11 cellular contexts compared by ENCODE assay signal in the genomic region with DNA sequence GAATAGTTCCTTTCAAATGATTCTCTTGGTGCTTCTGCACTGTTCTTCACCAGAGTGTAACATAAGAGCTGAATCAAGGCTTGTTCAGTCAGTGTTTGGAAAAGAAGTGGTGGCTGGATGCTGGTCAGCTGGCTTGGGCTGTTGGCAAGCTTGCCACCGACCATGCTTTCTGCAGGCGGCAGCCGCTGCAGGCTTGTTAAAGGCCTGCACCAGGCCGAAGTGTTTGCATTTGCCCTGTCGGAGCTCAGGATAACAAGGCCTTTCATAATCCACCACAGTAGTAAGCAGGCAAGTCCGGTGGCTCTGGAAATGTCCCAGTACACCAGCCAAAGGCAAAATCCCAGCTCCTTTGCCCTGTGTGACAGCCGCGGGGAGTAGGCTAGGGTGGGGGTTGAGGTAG. TPM values are rescaled to one million over a fixed set of nuclear protein-coding genes. Genes with fewer than 3 reads are reported as not detected.
DNase-seq lines count a peak whose midpoint lies in the region; ATAC-seq and TF ChIP-seq lines count a peak whose summit lies in the region.
"Had no signal": no experiment of that assay in that cellular context is flagged by ENCODE, and none has a peak within 500 bp of the region (broad histone marks: within the 10 kb centered on the region; RNA-seq: fewer than 3 reads in every experiment).

No MANE protein-coding gene starts in this region.

- POLR2A ChIA-PET in activated CD8-positive, alpha-beta T cell treated with anti-CD3 and anti-CD28 coated beads for 36 hours (lab: Charles Lee) = interaction anchor here (1.1 kb wide), 1 partner anchor 79 kb away, joined by 3 read pairs; no protein-coding TSS in a partner anchor
- POLR2A ChIA-PET in OCI-LY7 (lab: Charles Lee) = no interaction called here

- peaks cover 13% of the 10 kb centered on the region; the same call in 1 of the 2 replicates for H4K20me1 ChIP-seq in OCI-LY7 (ENCODE audit: insufficient read depth, low read length)

- no peak overlapping the region for H3K4me3 ChIP-seq in heart right ventricle
- no peak overlapping the region for H3K4me3 ChIP-seq in gastrocnemius medialis
- no peak overlapping the region for H3K4me3 ChIP-seq in OCI-LY7 (ENCODE audit: low read depth, low read length, poor library complexity, severe bottlenecking)
- H3K4me3 ChIP-seq: SJSA1 had no signal

- H3K27ac Mint-ChIP-seq in activated CD8-positive, alpha-beta T cell treated with anti-CD3 and anti-CD28 coated beads for 36 hours = no peak overlapping the region
- H3K27ac Mint-ChIP-seq: activated naive CD8-positive, alpha-beta T cell treated with anti-CD3 and anti-CD28 coated beads, Interleukin-2, amount 10 ng/mL, durations not matched to agents 7 days and 5 days had no signal

- H3K27me3 ChIP-seq in heart right ventricle (no peaks in the 10 kb centered on the region), gastrocnemius medialis (no peaks in the 10 kb centered on the region)
- H3K27me3 ChIP-seq: SJSA1 had no signal

- in situ Hi-C loops in gastrocnemius medialis (cut with MboI; ENCODE audit: low sequenced_read_pairs in 4 of 4) = no loop called here

- TF ChIP-seq CTCF in heart right ventricle (IDR thresholded peaks at IDR 0.05) (no peak), gastrocnemius medialis (IDR thresholded peaks at IDR 0.05 in 4 of 5, conservative IDR thresholded peaks at IDR 0.05 in 1 of 5) (no peak), OCI-LY7 (conservative IDR thresholded peaks at IDR 0.05; ENCODE audit: low read length) (no peak)
- TF ChIP-seq CTCF in activated CD8-positive, alpha-beta T cell treated with anti-CD3 and anti-CD28 coated beads for 36 hours (IDR thresholded peaks at IDR 0.05) = no peak

- no peaks in the 10 kb centered on the region for H3K9me2 ChIP-seq in OCI-LY7 (ENCODE audit: insufficient read depth, low read length)

- H2AFZ ChIP-seq in OCI-LY7 (ENCODE audit: low read length) = no peak overlapping the region

- H3K4me1 ChIP-seq in heart right ventricle = peaks cover 22 to 100% (median 82%) of the 10 kb centered on the region in 9 donors
- peaks cover 44 to 60% of the 10 kb centered on the region in 2 donors for H3K4me1 ChIP-seq in gastrocnemius medialis
- H3K4me1 ChIP-seq in OCI-LY7 (ENCODE audit: insufficient read depth, low read length, poor library complexity, severe bottlenecking) = peaks cover 32% of the 10 kb centered on the region

- CTCF ChIA-PET in activated CD8-positive, alpha-beta T cell treated with anti-CD3 and anti-CD28 coated beads for 36 hours (lab: Charles Lee) = interaction anchor here (1.0 kb wide), 1 partner anchor 27 kb away, joined by 3 read pairs; a partner anchor contains a TSS
- CTCF ChIA-PET in OCI-LY7 (lab: Charles Lee; ENCODE audit: unreplicated experiment) = no interaction called here

- DNase-seq in heart right ventricle = peak; percentile 73 to 79
- DNase-seq in gastrocnemius medialis = peak; percentile 56 to 81
- DNase-seq in activated CD8-positive, alpha-beta T cell treated with anti-CD3 and anti-CD28 coated beads for 36 hours = no peak
- DNase-seq in SKM-1 treated with dmso at 0.1 percent for 144 hours (lab: John Stamatoyannopoulos, UW; ENCODE audit: unreplicated experiment) = no peak
- DNase-seq in OCI-LY7 (ENCODE audit: low spot score) = no peak
- DNase-seq: activated naive CD8-positive, alpha-beta T cell treated with anti-CD3 and anti-CD28 coated beads, Interleukin-2, amount 10 ng/mL, durations not matched to agents 7 days and 5 days; stimulated activated naive CD4-positive, alpha-beta T cell treated with Interleukin-2 at 50 U/mL for 16 hours had no signal

- H3K27me3 Mint-ChIP-seq in activated CD8-positive, alpha-beta T cell treated with anti-CD3 and anti-CD28 coated beads for 36 hours = no peaks in the 10 kb centered on the region
- H3K27me3 Mint-ChIP-seq: activated naive CD8-positive, alpha-beta T cell treated with anti-CD3 and anti-CD28 coated beads, Interleukin-2, amount 10 ng/mL, durations not matched to agents 7 days and 5 days had no signal

- no peak overlapping the region for H3K4me2 ChIP-seq in OCI-LY7 (ENCODE audit: low read length)

- intact Hi-C loops in heart right ventricle (cut with DNase I) = no loop called here
- intact Hi-C loops in gastrocnemius medialis (cut with DNase I; ENCODE audit: low total_unique reads) = loop anchor here (1.0 kb wide), 1 partner anchor 27 kb away; a partner anchor contains a TSS
- intact Hi-C loops in activated CD8-positive, alpha-beta T cell treated with anti-CD3 and anti-CD28 coated beads for 36 hours (cut with micrococcal nuclease) = no loop called here
- intact Hi-C loops in OCI-LY7 (cut with micrococcal nuclease; ENCODE audit: unreplicated experiment) = no loop called here

- peak overlapping the region in 9 of 10 donors; percentile 2 to 74 (median 54) for H3K27ac ChIP-seq in heart right ventricle
- peak overlapping the region; percentile 42 to 66 (median 56) for H3K27ac ChIP-seq in gastrocnemius medialis
- H3K27ac ChIP-seq in OCI-LY7 (ENCODE audit: low read depth, low read length, poor library complexity, severe bottlenecking) = no peak overlapping the region
- H3K27ac ChIP-seq: SJSA1 had no signal

- BruUV-seq in OCI-LY7 (replicated peaks; lab: Mats Ljungman, UMichigan) = no TSS peak

- 10 to 19% methylated on average over 8 of the region's 8 CpGs for WGBS in heart right ventricle, 2 donors

- no peaks in the 10 kb centered on the region for H3K9me3 Mint-ChIP-seq in activated CD8-positive, alpha-beta T cell treated with anti-CD3 and anti-CD28 coated beads for 36 hours
- H3K9me3 Mint-ChIP-seq: activated naive CD8-positive, alpha-beta T cell treated with anti-CD3 and anti-CD28 coated beads, Interleukin-2, amount 10 ng/mL, durations not matched to agents 7 days and 5 days had no signal

- no peaks in the 10 kb centered on the region for H3K9me3 ChIP-seq in heart right ventricle
- H3K9me3 ChIP-seq in gastrocnemius medialis = no peaks in the 10 kb centered on the region
- H3K9me3 ChIP-seq in OCI-LY7 (ENCODE audit: low read length) = 0 out of 2 replicates have a peak, but pooled peaks cover 5% of the 10 kb centered on the region
- H3K9me3 ChIP-seq: SJSA1 had no signal

- no peak for TF ChIP-seq POLR2A in gastrocnemius medialis (IDR thresholded peaks at IDR 0.05)

- ATAC-seq in GM18907 (IDR thresholded peaks at IDR 0.05; ENCODE audit: unreplicated experiment) (peak; percentile 18), SK-N-SH treated with all-trans-retinoic acid at 6 μM for 48 hours (peak; percentile 51; the same call in 2 of the 3 replicates), heart right ventricle (peak; percentile 89 to 96 (median 92)), gastrocnemius medialis (peak; percentile 96 to 97), HG03097 (IDR thresholded peaks at IDR 0.05; ENCODE audit: low FRiP score, unreplicated experiment) (no peak)
- no peak for ATAC-seq in activated CD8-positive, alpha-beta T cell treated with anti-CD3 and anti-CD28 coated beads for 36 hours

- no peaks in the 10 kb centered on the region for H3K36me3 ChIP-seq in heart right ventricle
- no peaks in the 10 kb centered on the region for H3K36me3 ChIP-seq in gastrocnemius medialis
- peaks cover 23% of the 10 kb centered on the region for H3K36me3 ChIP-seq in OCI-LY7 (ENCODE audit: insufficient read depth, low read length)
- H3K36me3 ChIP-seq: SJSA1 had no signal

- H3K36me3 Mint-ChIP-seq in activated CD8-positive, alpha-beta T cell treated with anti-CD3 and anti-CD28 coated beads for 36 hours (ENCODE audit: low read depth) = peaks cover 2% of the 10 kb centered on the region
- H3K36me3 Mint-ChIP-seq: activated naive CD8-positive, alpha-beta T cell treated with anti-CD3 and anti-CD28 coated beads, Interleukin-2, amount 10 ng/mL, durations not matched to agents 7 days and 5 days had no signal

- H3K4me3 Mint-ChIP-seq in activated CD8-positive, alpha-beta T cell treated with anti-CD3 and anti-CD28 coated beads for 36 hours = no peak overlapping the region
- H3K4me3 Mint-ChIP-seq: activated naive CD8-positive, alpha-beta T cell treated with anti-CD3 and anti-CD28 coated beads, Interleukin-2, amount 10 ng/mL, durations not matched to agents 7 days and 5 days had no signal

- H3K79me2 ChIP-seq in OCI-LY7 (ENCODE audit: insufficient read depth, low read depth, low read length) = peaks cover 98% of the 10 kb centered on the region

- peaks cover 4% of the 10 kb centered on the region for H3K4me1 Mint-ChIP-seq in activated CD8-positive, alpha-beta T cell treated with anti-CD3 and anti-CD28 coated beads for 36 hours (ENCODE audit: low read depth)

TF ChIP-seq in SK-N-SH treated with all-trans-retinoic acid at 6 μM for 48 hours, 23 proteins besides CTCF, POLR2A, EP300 and RAD21 (continues in another document):
- TF ChIP-seq, protein P1, sequence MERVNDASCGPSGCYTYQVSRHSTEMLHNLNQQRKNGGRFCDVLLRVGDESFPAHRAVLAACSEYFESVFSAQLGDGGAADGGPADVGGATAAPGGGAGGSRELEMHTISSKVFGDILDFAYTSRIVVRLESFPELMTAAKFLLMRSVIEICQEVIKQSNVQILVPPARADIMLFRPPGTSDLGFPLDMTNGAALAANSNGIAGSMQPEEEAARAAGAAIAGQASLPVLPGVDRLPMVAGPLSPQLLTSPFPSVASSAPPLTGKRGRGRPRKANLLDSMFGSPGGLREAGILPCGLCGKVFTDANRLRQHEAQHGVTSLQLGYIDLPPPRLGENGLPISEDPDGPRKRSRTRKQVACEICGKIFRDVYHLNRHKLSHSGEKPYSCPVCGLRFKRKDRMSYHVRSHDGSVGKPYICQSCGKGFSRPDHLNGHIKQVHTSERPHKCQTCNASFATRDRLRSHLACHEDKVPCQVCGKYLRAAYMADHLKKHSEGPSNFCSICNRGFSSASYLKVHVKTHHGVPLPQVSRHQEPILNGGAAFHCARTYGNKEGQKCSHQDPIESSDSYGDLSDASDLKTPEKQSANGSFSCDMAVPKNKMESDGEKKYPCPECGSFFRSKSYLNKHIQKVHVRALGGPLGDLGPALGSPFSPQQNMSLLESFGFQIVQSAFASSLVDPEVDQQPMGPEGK (CRISPR knock-in tag; IDR thresholded peaks at IDR 0.05; ENCODE audit: borderline replicate concordance) = no peak
- no peak for TF ChIP-seq ZC3H10 (CRISPR knock-in tag; IDR thresholded peaks at IDR 0.05)
- no peak for TF ChIP-seq CSDC2 (CRISPR knock-in tag; IDR thresholded peaks at IDR 0.05)
- no peak for TF ChIP-seq ISL1 (CRISPR knock-in tag; IDR thresholded peaks at IDR 0.05)
- TF ChIP-seq ZNF565 (CRISPR knock-in tag; conservative IDR thresholded peaks at IDR 0.05; ENCODE audit: low read depth) = no peak
- no peak for TF ChIP-seq ZNF70 (CRISPR knock-in tag; IDR thresholded peaks at IDR 0.05)
- no peak for TF ChIP-seq ZFP3 (CRISPR knock-in tag; IDR thresholded peaks at IDR 0.05)

RNA-seq across cellular contexts. Expression of a gene that starts 26.9 kb away (rescaled TPM):
- 100 to 1,000 TPM in 1 of 10 donors, 10 to 100 TPM in 9; 72.3 to 102 (median 77.7) TPM for total RNA-seq in heart right ventricle
- polyA plus RNA-seq in heart right ventricle = 10 to 100 TPM; 22.8 to 30.4 TPM
- total RNA-seq in gastrocnemius medialis = 10 to 100 TPM in 1 of 4 donors, 1 to 10 TPM in 3; 4.4 to 13.9 (median 6.4) TPM
- 1 to 10 TPM; 7.2 to 9.9 TPM for total RNA-seq in activated CD8-positive, alpha-beta T cell treated with anti-CD3 and anti-CD28 coated beads for 36 hours
- total RNA-seq in OCI-LY7 (2014; rRNA removed; shearing (Covaris generic)) = 28.7 and 30.1 TPM in 2 replicates
- 69.4 and 72.8 TPM in 2 replicates for total RNA-seq in OCI-LY7 (2022)

Comparison
In these comparisons a context has a peak if more than half of its experiments do, and no peak if none do; other contexts are left out.
1. ATAC-seq: peak in GM18907 (single experiment), SK-N-SH treated with all-trans-retinoic acid at 6 μM for 48 hours (single experiment), heart right ventricle (8 of 8) and gastrocnemius medialis (2 of 2); none in activated CD8-positive, alpha-beta T cell treated with anti-CD3 and anti-CD28 coated beads for 36 hours (single experiment) and HG03097 (single experiment).
2. DNase-seq: peak in heart right ventricle (2 of 2) and gastrocnemius medialis (2 of 2); none in activated CD8-positive, alpha-beta T cell treated with anti-CD3 and anti-CD28 coated beads for 36 hours (single experiment), SKM-1 treated with dmso at 0.1 percent for 144 hours (single experiment) and OCI-LY7 (single experiment).